In the genomic region with DNA sequence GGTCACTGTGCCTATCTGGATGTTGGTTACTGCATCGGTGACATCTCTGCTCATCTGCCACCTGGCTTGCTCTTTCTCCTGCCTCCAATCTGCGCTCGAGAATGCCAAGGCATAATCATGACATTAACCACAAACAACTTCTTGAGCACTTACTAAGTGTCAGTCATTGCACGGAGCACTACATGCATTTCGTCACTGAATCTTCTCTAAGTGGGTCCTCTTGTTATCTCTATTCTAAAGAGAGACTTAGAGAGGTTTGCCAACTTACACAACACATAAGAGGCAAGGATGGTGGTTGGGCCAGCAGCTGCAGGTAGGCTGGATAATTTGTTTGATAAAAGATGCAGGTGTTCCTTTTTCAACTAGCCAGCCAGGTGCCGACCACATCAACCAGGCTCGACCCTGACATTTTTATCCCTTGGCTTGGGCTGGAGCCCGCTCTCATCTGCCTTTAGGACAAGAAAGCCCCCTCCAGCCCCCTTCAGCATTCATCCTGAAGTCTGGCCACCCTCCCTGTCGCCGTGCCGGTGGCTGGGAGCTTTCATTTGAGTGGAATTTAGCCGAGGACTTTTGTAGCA, we compare ENCODE assay signal across 1 cellular context.
TF ChIP-seq lines count a peak whose summit lies in the region.

No MANE protein-coding gene starts in this region.

TF ChIP-seq in K562, 482 proteins besides CTCF, POLR2A, EP300 and RAD21 (continued from another document):
- TF ChIP-seq CEBPG (CRISPR knock-in tag; IDR thresholded peaks at IDR 0.05): no peak
- TF ChIP-seq CEBPG (tag; conservative IDR thresholded peaks at IDR 0.05 in 1 of 2, IDR thresholded peaks at IDR 0.05 in 1 of 2): 0 out of 4 replicates have a peak, but pooled peaks have one; percentile 9 to 20
- TF ChIP-seq, protein P1, sequence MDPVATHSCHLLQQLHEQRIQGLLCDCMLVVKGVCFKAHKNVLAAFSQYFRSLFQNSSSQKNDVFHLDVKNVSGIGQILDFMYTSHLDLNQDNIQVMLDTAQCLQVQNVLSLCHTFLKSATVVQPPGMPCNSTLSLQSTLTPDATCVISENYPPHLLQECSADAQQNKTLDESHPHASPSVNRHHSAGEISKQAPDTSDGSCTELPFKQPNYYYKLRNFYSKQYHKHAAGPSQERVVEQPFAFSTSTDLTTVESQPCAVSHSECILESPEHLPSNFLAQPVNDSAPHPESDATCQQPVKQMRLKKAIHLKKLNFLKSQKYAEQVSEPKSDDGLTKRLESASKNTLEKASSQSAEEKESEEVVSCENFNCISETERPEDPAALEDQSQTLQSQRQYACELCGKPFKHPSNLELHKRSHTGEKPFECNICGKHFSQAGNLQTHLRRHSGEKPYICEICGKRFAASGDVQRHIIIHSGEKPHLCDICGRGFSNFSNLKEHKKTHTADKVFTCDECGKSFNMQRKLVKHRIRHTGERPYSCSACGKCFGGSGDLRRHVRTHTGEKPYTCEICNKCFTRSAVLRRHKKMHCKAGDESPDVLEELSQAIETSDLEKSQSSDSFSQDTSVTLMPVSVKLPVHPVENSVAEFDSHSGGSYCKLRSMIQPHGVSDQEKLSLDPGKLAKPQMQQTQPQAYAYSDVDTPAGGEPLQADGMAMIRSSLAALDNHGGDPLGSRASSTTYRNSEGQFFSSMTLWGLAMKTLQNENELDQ (CRISPR knock-in tag; IDR thresholded peaks at IDR 0.05; ENCODE audit: borderline replicate concordance): no peak
- TF ChIP-seq RBM34 (IDR thresholded peaks at IDR 0.05; ENCODE audit: borderline replicate concordance, insufficient read depth, low read length): no peak
